In the genomic region with DNA sequence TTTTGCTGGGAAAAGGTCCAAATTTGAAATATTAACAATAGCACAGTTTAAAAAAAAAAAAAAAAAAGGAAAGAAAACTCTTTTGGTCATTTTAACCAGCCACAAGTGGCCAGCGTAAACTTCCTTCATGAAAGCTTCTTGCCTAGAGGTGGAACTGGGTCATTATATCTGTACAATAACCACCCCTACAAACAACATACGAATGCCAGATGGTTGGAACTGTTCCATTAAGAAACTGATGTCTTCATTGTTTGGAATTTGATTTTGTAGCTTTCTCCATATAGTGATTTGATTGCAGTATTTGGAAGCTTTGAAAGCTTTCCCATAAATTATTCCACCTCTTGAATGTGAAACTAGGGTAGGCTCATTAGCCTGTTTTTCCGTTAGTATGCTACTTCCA, we compare ENCODE assay signal across 25 cellular contexts. TPM values are rescaled to one million over a fixed set of nuclear protein-coding genes. Genes with fewer than 3 reads are reported as not detected.
DNase-seq lines count a peak whose midpoint lies in the region; ATAC-seq, FAIRE-seq and TF ChIP-seq lines count a peak whose summit lies in the region.
"Had no signal": no experiment of that assay in that cellular context is flagged by ENCODE, and none has a peak within 500 bp of the region (broad histone marks: within the 10 kb centered on the region; RNA-seq: fewer than 3 reads in every experiment).

No MANE protein-coding gene starts in this region.

- CTCF ChIA-PET in BJ (lab: Yijun Ruan, JAX): interaction anchor here (0.9 kb wide), 1 partner anchor 12 kb away, joined by 3 read pairs; no protein-coding TSS in a partner anchor

- H2BK15ac ChIP-seq in mesenchymal stem cell (ENCODE audit: low read depth, poor library complexity, severe bottlenecking): no peak overlapping the region

- no peak for ATAC-seq in GM18873 (IDR thresholded peaks at IDR 0.05; ENCODE audit: low FRiP score, unreplicated experiment)
- ATAC-seq in HG02885 (IDR thresholded peaks at IDR 0.05; ENCODE audit: poor library complexity, unreplicated experiment): no peak
- no peak for ATAC-seq in GM21717 (IDR thresholded peaks at IDR 0.05; ENCODE audit: unreplicated experiment)
- ATAC-seq: activated T-helper 17 cell treated with anti-CD3 and anti-CD28 coated beads, Interleukin-2, amount 50 U/mL, for 72 hours; left cardiac atrium; naive thymus-derived CD8-positive, alpha-beta T cell; pancreas; right cardiac atrium had no signal

- H3K36me3 ChIP-seq in BJ (ENCODE audit: control insufficient read depth, insufficient read depth, low read length): no peaks in the 10 kb centered on the region
- H3K36me3 ChIP-seq in mesenchymal stem cell (ENCODE audit: control insufficient read depth in 1 of 2, insufficient read depth in 2 of 2, low read depth in 1 of 2, low read length in 2 of 2): no peaks in the 10 kb centered on the region
- H3K36me3 ChIP-seq: pancreas, suprapubic skin had no signal

- POLR2A ChIA-PET in BJ (lab: Charles Lee): interaction anchor here (0.7 kb wide), 1 partner anchor 60 kb away, joined by 9 read pairs; no protein-coding TSS in a partner anchor

- H3K27me3 ChIP-seq in BJ (ENCODE audit: control insufficient read depth, insufficient read depth, low read length): no peaks in the 10 kb centered on the region
- H3K27me3 ChIP-seq in mesenchymal stem cell (ENCODE audit: control insufficient read depth in 1 of 2, insufficient read depth in 1 of 2, low read length in 2 of 2): no peaks in the 10 kb centered on the region
- H3K27me3 ChIP-seq: pancreas, suprapubic skin had no signal

- TF ChIP-seq CTCF in BJ (IDR thresholded peaks at IDR 0.05; ENCODE audit: insufficient read depth, low read depth, low read length): no peak

- no peak overlapping the region for H2BK12ac ChIP-seq in mesenchymal stem cell (ENCODE audit: low read length in 2 of 2)

- H4K8ac ChIP-seq in mesenchymal stem cell (ENCODE audit: low read length): no peak overlapping the region

- peak; percentile 44 for DNase-seq in BJ (ENCODE audit: low read depth)
- DNase-seq in HS-5 (ENCODE audit: low read depth): peak; percentile 81
- DNase-seq in dedifferentiated amniotic fluid mesenchymal stem cell (ENCODE audit: extremely low spot score): peak; percentile 29
- DNase-seq in mesenchymal stem cell: no peak
- DNase-seq in GM19239 (ENCODE audit: insufficient read length, low spot score): no peak
- DNase-seq: ACHN; activated CD4-positive, alpha-beta T cell treated with anti-CD3 and anti-CD28 coated beads, Interleukin-2, amount 10 ng/mL, durations not matched to agents 7 days and 5 days; activated naive CD8-positive, alpha-beta T cell treated with anti-CD3 and anti-CD28 coated beads for 36 hours; CD4-positive, CD25-positive, alpha-beta regulatory T cell; glutamatergic neuron; H9; left cardiac atrium; mesendoderm; naive thymus-derived CD8-positive, alpha-beta T cell; NCI-H1417 treated with DMSO at 0.1 percent for 48 hours; NCI-H526; pancreas; right cardiac atrium had no signal

- no peak overlapping the region for H4K91ac ChIP-seq in mesenchymal stem cell (ENCODE audit: low read length)

- no peaks in the 10 kb centered on the region for H3K79me1 ChIP-seq in mesenchymal stem cell (replicated peaks; ENCODE audit: low read length, poor library complexity, severe bottlenecking)

- no peaks in the 10 kb centered on the region for H3K9me3 ChIP-seq in mesenchymal stem cell (ENCODE audit: control insufficient read depth, low read length)
- H3K9me3 ChIP-seq: pancreas, suprapubic skin had no signal

- no peak overlapping the region for H3K27ac ChIP-seq in mesenchymal stem cell (ENCODE audit: low read length, poor library complexity, severe bottlenecking)
- H3K27ac ChIP-seq: pancreas, suprapubic skin had no signal

- no peak overlapping the region for H2AK5ac ChIP-seq in mesenchymal stem cell (ENCODE audit: low read length, severe bottlenecking)

- no peak for FAIRE-seq in GM19239 (lab: Jason Lieb, UNC)
- FAIRE-seq: GM12892, pancreas, urothelium cell line had no signal

- peak overlapping the region; percentile 62 for H3K9ac ChIP-seq in mesenchymal stem cell (ENCODE audit: low read length)

- WGBS in mesenchymal stem cell: no CpG with 5 or more reads among the region's 3 CpGs

- H3K4me2 ChIP-seq in mesenchymal stem cell (ENCODE audit: low read length, poor library complexity, severe bottlenecking): no peak overlapping the region

- no peak overlapping the region for H2AFZ ChIP-seq in mesenchymal stem cell (ENCODE audit: low read depth, low read length)

- no peak overlapping the region for H3K4ac ChIP-seq in mesenchymal stem cell (ENCODE audit: low read depth in 1 of 2, low read length in 2 of 2)

- no peak overlapping the region for H2BK5ac ChIP-seq in mesenchymal stem cell (ENCODE audit: low read depth, low read length, poor library complexity, severe bottlenecking)

- no peak overlapping the region for H3K14ac ChIP-seq in mesenchymal stem cell (ENCODE audit: low read length in 2 of 2)

- no peak overlapping the region for H2BK120ac ChIP-seq in mesenchymal stem cell (ENCODE audit: low read depth, low read length)

- H3K18ac ChIP-seq in mesenchymal stem cell (ENCODE audit: low read depth in 1 of 2, low read length in 2 of 2): no peak overlapping the region

- H3K4me1 ChIP-seq in mesenchymal stem cell (ENCODE audit: control insufficient read depth, insufficient read depth, low read depth, low read length): peaks cover 2% of the 10 kb centered on the region
- H3K4me1 ChIP-seq: pancreas, suprapubic skin had no signal

- H3K23ac ChIP-seq in mesenchymal stem cell (ENCODE audit: low read length in 2 of 2): no peak overlapping the region

- no peak overlapping the region for H3K4me3 ChIP-seq in BJ (ENCODE audit: low read depth, low read length)
- H3K4me3 ChIP-seq in mesenchymal stem cell (ENCODE audit: insufficient read depth in 1 of 2, low read depth in 1 of 2, low read length in 2 of 2): peak overlapping the region in 1 of 2 experiments; percentile 50
- H3K4me3 ChIP-seq: pancreas, suprapubic skin had no signal

RNA-seq across cellular contexts. Expression of a gene that starts 18.3 kb away (rescaled TPM):
- polyA plus RNA-seq in BJ (2011; rRNA removed): 211 and 224 TPM in 2 replicates
- polyA minus RNA-seq in BJ (2011; rRNA and poly(A)+ RNA removed): 376 and 552 TPM in 2 replicates
- polyA plus RNA-seq in mesenchymal stem cell (2013, experiment 1 of 2): 55.2 TPM
- 59.0 TPM for polyA plus RNA-seq in mesenchymal stem cell (2013, experiment 2 of 2)
- polyA plus RNA-seq: CD4-positive, CD25-positive, alpha-beta regulatory T cell; naive thymus-derived CD8-positive, alpha-beta T cell had no signal

Comparison
In these comparisons a context has a peak if more than half of its experiments do, and no peak if none do; other contexts are left out.
1. DNase-seq: peak in BJ (single experiment), HS-5 (single experiment) and dedifferentiated amniotic fluid mesenchymal stem cell (single experiment); none in mesenchymal stem cell (single experiment) and GM19239 (single experiment).